Comparison of ENCODE assay signal across 39 cellular contexts in the genomic region with DNA sequence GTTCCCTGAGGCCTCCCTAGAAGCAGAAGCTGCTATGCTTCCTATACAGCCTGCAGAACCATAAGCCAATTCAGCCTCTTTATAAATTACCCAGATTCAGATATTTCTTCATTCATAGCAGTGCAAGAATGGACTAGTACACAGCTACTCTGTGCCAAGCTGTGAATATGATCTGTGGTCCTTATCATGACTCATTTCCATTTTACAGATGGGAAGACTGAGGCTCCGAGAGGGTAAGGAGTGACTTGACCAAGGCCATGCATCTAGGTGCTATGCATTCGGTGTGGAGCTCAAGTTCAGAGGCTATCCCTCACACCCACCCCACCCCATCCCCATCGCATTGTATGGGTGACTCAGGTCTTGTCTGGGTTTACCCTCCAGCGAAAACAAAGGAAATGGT. TPM values are rescaled to one million over a fixed set of nuclear protein-coding genes. Genes with fewer than 3 reads are reported as not detected.
"Had no signal": no experiment of that assay in that cellular context is flagged by ENCODE, and none has a peak within 500 bp of the region (broad histone marks: within the 10 kb centered on the region; RNA-seq: fewer than 3 reads in every experiment).

No MANE protein-coding gene starts in this region.

- ATAC-seq: activated naive CD4-positive, alpha-beta T cell treated with anti-CD3 and anti-CD28 coated beads, Interleukin-2, amount 50 U/mL, for 72 hours; activated naive CD8-positive, alpha-beta T cell treated with anti-CD3 and anti-CD28 coated beads, Interleukin-2, amount 50 U/mL, for 24 hours; activated T-cell treated with anti-CD3 and anti-CD28 coated beads, Interleukin-2, amount 50 U/mL, for 4 hours; activated T-cell treated with anti-CD3 and anti-CD28 coated beads, Interleukin-2, amount 50 U/mL, for 72 hours; body of pancreas had no signal

- H3K27me3 Mint-ChIP-seq: activated naive CD4-positive, alpha-beta T cell treated with anti-CD3 and anti-CD28 coated beads, Interleukin-2, amount 50 U/mL, for 24 hours; activated naive CD8-positive, alpha-beta T cell; activated naive CD8-positive, alpha-beta T cell treated with anti-CD3 and anti-CD28 coated beads for 36 hours; activated naive CD8-positive, alpha-beta T cell treated with anti-CD3 and anti-CD28 coated beads, Interleukin-2, amount 10 ng/mL, durations not matched to agents 7 days and 5 days; activated naive CD8-positive, alpha-beta T cell treated with anti-CD3 and anti-CD28 coated beads, Interleukin-2, amount 50 U/mL, for 24 hours; activated T-cell treated with anti-CD3 and anti-CD28 coated beads, Interleukin-2, amount 50 U/mL, for 24 hours had no signal

- H3K4me1 ChIP-seq: adrenal gland, ascending aorta, body of pancreas, breast epithelium had no signal

- H3K36me3 Mint-ChIP-seq: activated naive CD4-positive, alpha-beta T cell treated with anti-CD3 and anti-CD28 coated beads, Interleukin-2, amount 10 ng/mL, durations not matched to agents 7 days and 5 days; activated naive CD4-positive, alpha-beta T cell treated with anti-CD3 and anti-CD28 coated beads, Interleukin-2, amount 50 U/mL, for 24 hours; activated naive CD4-positive, alpha-beta T cell treated with anti-CD3 and anti-CD28 coated beads, Interleukin-2, amount 50 U/mL, for 72 hours; activated naive CD8-positive, alpha-beta T cell; activated naive CD8-positive, alpha-beta T cell treated with anti-CD3 and anti-CD28 coated beads for 36 hours; activated naive CD8-positive, alpha-beta T cell treated with anti-CD3 and anti-CD28 coated beads, Interleukin-2, amount 10 ng/mL, durations not matched to agents 7 days and 5 days; brain had no signal

- H3K4me1 Mint-ChIP-seq: activated naive CD8-positive, alpha-beta T cell treated with anti-CD3 and anti-CD28 coated beads, Interleukin-2, amount 10 ng/mL, durations not matched to agents 7 days and 5 days; activated naive CD8-positive, alpha-beta T cell treated with anti-CD3 and anti-CD28 coated beads, Interleukin-2, amount 50 U/mL, for 24 hours; central memory CD8-positive, alpha-beta T cell had no signal

- H3K4me3 Mint-ChIP-seq: activated naive CD4-positive, alpha-beta T cell treated with anti-CD3 and anti-CD28 coated beads for 36 hours; activated naive CD4-positive, alpha-beta T cell treated with anti-CD3 and anti-CD28 coated beads, Interleukin-2, amount 10 ng/mL, durations not matched to agents 7 days and 5 days; activated naive CD4-positive, alpha-beta T cell treated with anti-CD3 and anti-CD28 coated beads, Interleukin-2, amount 50 U/mL, for 24 hours; activated naive CD8-positive, alpha-beta T cell; activated naive CD8-positive, alpha-beta T cell treated with anti-CD3 and anti-CD28 coated beads for 36 hours; activated naive CD8-positive, alpha-beta T cell treated with anti-CD3 and anti-CD28 coated beads, Interleukin-2, amount 10 ng/mL, durations not matched to agents 7 days and 5 days; activated naive CD8-positive, alpha-beta T cell treated with anti-CD3 and anti-CD28 coated beads, Interleukin-2, amount 50 U/mL, for 24 hours; activated T-cell treated with anti-CD3 and anti-CD28 coated beads, Interleukin-2, amount 50 U/mL, for 24 hours; activated T-cell treated with anti-CD3 and anti-CD28 coated beads, Interleukin-2, amount 50 U/mL, for 4 hours; activated T-cell treated with anti-CD3 and anti-CD28 coated beads, Interleukin-2, amount 50 U/mL, for 72 hours; activated T-helper 1 cell treated with anti-CD3 and anti-CD28 coated beads, Interleukin-12 subunit alpha, Interleukin-12 subunit beta, Interleukin-2, Interleukin-4 antibody, amounts not matched to agents 30 ng/mL and 10 ng/mL and 1 ng/mL, durations not matched to agents 14 hours and 24 hours and 36 hours; brain; central memory CD8-positive, alpha-beta T cell had no signal

- H3K36me3 ChIP-seq: adrenal gland, ascending aorta, brain microvascular endothelial cell, breast epithelium, cardiac muscle cell had no signal

- H3K27ac Mint-ChIP-seq: activated naive CD4-positive, alpha-beta T cell treated with anti-CD3 and anti-CD28 coated beads for 36 hours; activated naive CD4-positive, alpha-beta T cell treated with anti-CD3 and anti-CD28 coated beads, Interleukin-2, amount 10 ng/mL, durations not matched to agents 7 days and 5 days; activated naive CD4-positive, alpha-beta T cell treated with anti-CD3 and anti-CD28 coated beads, Interleukin-2, amount 50 U/mL, for 24 hours; activated naive CD4-positive, alpha-beta T cell treated with anti-CD3 and anti-CD28 coated beads, Interleukin-2, amount 50 U/mL, for 72 hours; activated naive CD8-positive, alpha-beta T cell; activated naive CD8-positive, alpha-beta T cell treated with anti-CD3 and anti-CD28 coated beads for 36 hours; activated naive CD8-positive, alpha-beta T cell treated with anti-CD3 and anti-CD28 coated beads, Interleukin-2, amount 10 ng/mL, durations not matched to agents 7 days and 5 days; activated naive CD8-positive, alpha-beta T cell treated with anti-CD3 and anti-CD28 coated beads, Interleukin-2, amount 50 U/mL, for 24 hours; activated T-cell treated with anti-CD3 and anti-CD28 coated beads, Interleukin-2, amount 50 U/mL, for 24 hours; activated T-cell treated with anti-CD3 and anti-CD28 coated beads, Interleukin-2, amount 50 U/mL, for 72 hours; activated T-helper 1 cell treated with anti-CD3 and anti-CD28 coated beads, Interleukin-12 subunit alpha, Interleukin-12 subunit beta, Interleukin-2, Interleukin-4 antibody, amounts not matched to agents 30 ng/mL and 10 ng/mL and 1 ng/mL, durations not matched to agents 14 hours and 24 hours and 36 hours; activated T-helper 2 cell treated with anti-CD3 and anti-CD28 coated beads, Interferon-gamma antibody, Interleukin-2, Interleukin-4, amounts not matched to agents 10 μg/mL and 5 μg/mL and 100 μg/mL, durations not matched to agents 14 hours and 24 hours and 36 hours; brain had no signal

- H3K27ac ChIP-seq: adrenal gland, ascending aorta, body of pancreas, brain microvascular endothelial cell, breast epithelium, cardiac muscle cell had no signal

- H3K4me3 ChIP-seq: adrenal gland, ascending aorta, body of pancreas, breast epithelium, cardiac muscle cell had no signal

- H3K9me3 ChIP-seq: adrenal gland, ascending aorta, body of pancreas, breast epithelium had no signal

- DNase-seq: activated effector memory CD4-positive, alpha-beta T cell treated with anti-CD3 and anti-CD28 coated beads, Interleukin-2, amount 50 U/mL, for 16 hours; activated effector memory CD4-positive, alpha-beta T cell treated with Interleukin-2 at 50 U/mL for 16 hours; activated gamma-delta T cell; activated gamma-delta T cell treated with Interleukin-2 at 50 U/mL for 16 hours; activated naive CD4-positive, alpha-beta T cell; activated naive CD4-positive, alpha-beta T cell treated with anti-CD3 and anti-CD28 coated beads for 36 hours; activated naive CD4-positive, alpha-beta T cell treated with anti-CD3 and anti-CD28 coated beads, Interleukin-2, amount 10 ng/mL, durations not matched to agents 7 days and 5 days; activated naive CD4-positive, alpha-beta T cell treated with anti-CD3 and anti-CD28 coated beads, Interleukin-2, amount 50 U/mL, for 16 hours; activated naive CD4-positive, alpha-beta T cell treated with Interleukin-2 at 50 U/mL for 16 hours; activated naive CD8-positive, alpha-beta T cell treated with anti-CD3 and anti-CD28 coated beads for 36 hours; activated naive CD8-positive, alpha-beta T cell treated with anti-CD3 and anti-CD28 coated beads, Interleukin-2, amount 10 ng/mL, durations not matched to agents 7 days and 5 days; activated naive CD8-positive, alpha-beta T cell treated with anti-CD3 and anti-CD28 coated beads, Interleukin-2, amount 50 U/mL, for 24 hours; activated T-cell treated with anti-CD3 and anti-CD28 coated beads, Interleukin-2, amount 50 U/mL, for 1 hour; activated T-cell treated with anti-CD3 and anti-CD28 coated beads, Interleukin-2, amount 50 U/mL, for 24 hours; activated T-cell treated with anti-CD3 and anti-CD28 coated beads, Interleukin-2, amount 50 U/mL, for 4 hours; activated T-cell treated with anti-CD3 and anti-CD28 coated beads, Interleukin-2, amount 50 U/mL, for 48 hours; activated T-cell treated with anti-CD3 and anti-CD28 coated beads, Interleukin-2, amount 50 U/mL, for 72 hours; adrenal gland; amniotic stem cell; amygdala; anterior cingulate cortex; aorta; body of pancreas; brain microvascular endothelial cell; caudate nucleus; central memory CD4-positive, alpha-beta T cell; cerebellar nuclear complex had no signal

- H3K27me3 ChIP-seq: adrenal gland, ascending aorta, body of pancreas, brain microvascular endothelial cell, cardiac muscle cell had no signal

- H3K9me3 Mint-ChIP-seq: activated naive CD4-positive, alpha-beta T cell treated with anti-CD3 and anti-CD28 coated beads for 36 hours; activated naive CD4-positive, alpha-beta T cell treated with anti-CD3 and anti-CD28 coated beads, Interleukin-2, amount 10 ng/mL, durations not matched to agents 7 days and 5 days; activated naive CD4-positive, alpha-beta T cell treated with anti-CD3 and anti-CD28 coated beads, Interleukin-2, amount 50 U/mL, for 24 hours; activated naive CD4-positive, alpha-beta T cell treated with anti-CD3 and anti-CD28 coated beads, Interleukin-2, amount 50 U/mL, for 72 hours; activated naive CD8-positive, alpha-beta T cell treated with anti-CD3 and anti-CD28 coated beads for 36 hours; activated naive CD8-positive, alpha-beta T cell treated with anti-CD3 and anti-CD28 coated beads, Interleukin-2, amount 10 ng/mL, durations not matched to agents 7 days and 5 days; activated naive CD8-positive, alpha-beta T cell treated with anti-CD3 and anti-CD28 coated beads, Interleukin-2, amount 50 U/mL, for 24 hours; activated T-cell treated with anti-CD3 and anti-CD28 coated beads, Interleukin-2, amount 50 U/mL, for 24 hours; activated T-cell treated with anti-CD3 and anti-CD28 coated beads, Interleukin-2, amount 50 U/mL, for 4 hours; activated T-cell treated with anti-CD3 and anti-CD28 coated beads, Interleukin-2, amount 50 U/mL, for 72 hours; activated T-helper 1 cell treated with anti-CD3 and anti-CD28 coated beads, Interleukin-12 subunit alpha, Interleukin-12 subunit beta, Interleukin-2, Interleukin-4 antibody, amounts not matched to agents 30 ng/mL and 10 ng/mL and 1 ng/mL, durations not matched to agents 14 hours and 24 hours and 36 hours; activated T-helper 2 cell treated with anti-CD3 and anti-CD28 coated beads, Interferon-gamma antibody, Interleukin-2, Interleukin-4, amounts not matched to agents 10 μg/mL and 5 μg/mL and 100 μg/mL, durations not matched to agents 14 hours and 24 hours and 36 hours; central memory CD8-positive, alpha-beta T cell had no signal

- FAIRE-seq: astrocyte, bronchial epithelial cell had no signal

RNA-seq across cellular contexts. Expression of a gene that starts 52.3 kb away (rescaled TPM):
- total RNA-seq: ascending aorta, bronchial epithelial cell had no signal
- polyA plus RNA-seq: aorta had no signal
